Comparison of ENCODE assay signal across 20 cellular contexts in genomic region chr12:102694913-102695312, GRCh38.
DNase-seq lines count a peak whose midpoint lies in the region; ATAC-seq, FAIRE-seq and TF ChIP-seq lines count a peak whose summit lies in the region.
"Had no signal": no experiment of that assay in that cellular context is flagged by ENCODE, and none has a peak within 500 bp of the region (broad histone marks: within the 10 kb centered on the region; RNA-seq: fewer than 3 reads in every experiment).

No MANE protein-coding gene starts in this region.

- H4K20me1 ChIP-seq in H1 (replicated peaks in 1 of 2; ENCODE audit: control insufficient read depth in 1 of 2, insufficient read depth in 2 of 2, low read length in 2 of 2): no peaks in the 10 kb centered on the region

- H3K4ac ChIP-seq in H1 (replicated peaks; ENCODE audit: insufficient read length, low read depth, low read length): no peak overlapping the region

- H2BK120ac ChIP-seq in H1 (replicated peaks; ENCODE audit: low read depth, low read length): no peak overlapping the region

- H3K9ac ChIP-seq in H1 (replicated peaks in 1 of 4; ENCODE audit: extremely low read depth in 1 of 4, low read depth in 3 of 4, low read length in 3 of 4): no peak overlapping the region

- H3K23ac ChIP-seq in H1 (ENCODE audit: insufficient read length): no peak overlapping the region

- H3K36me3 ChIP-seq in H1 (ENCODE audit: control insufficient read depth in 2 of 4, insufficient read depth in 4 of 4, low read length in 3 of 4): no peaks in the 10 kb centered on the region
- no peaks in the 10 kb centered on the region for H3K36me3 ChIP-seq in stomach
- H3K36me3 ChIP-seq: HAP-1 had no signal

- FAIRE-seq in A549 (lab: Jason Lieb, UNC) (no peak), H1 (lab: Jason Lieb, UNC) (no peak)
- FAIRE-seq: HTR-8/SVneo had no signal

- DNase-seq in A549 (ENCODE audit: low read depth in 1 of 2, low spot score in 1 of 2) (no peak), HFFc6 (no peak), H1 (ENCODE audit: low read depth in 1 of 2, low spot score in 2 of 2) (no peak), stomach (peak; percentile 31), ureter (ENCODE audit: low spot score) (no peak)
- DNase-seq: 8988T; ACHN; C1 segment of cervical spinal cord; Caco-2; CD4-positive, alpha-beta memory T cell; DND-41; GF-D8; GOT3; Kasumi-1; KBM-7 had no signal

- no peak overlapping the region for H2BK12ac ChIP-seq in H1 (ENCODE audit: low read depth, low read length)

- peak overlapping the region; percentile 66; the same call in 1 of the 2 replicates for H2BK5ac ChIP-seq in H1 (ENCODE audit: low read depth, low read length)

- TF ChIP-seq RAD21 in A549 (conservative IDR thresholded peaks at IDR 0.05 in 1 of 2, IDR thresholded peaks at IDR 0.05 in 1 of 2) (no peak), H1 (IDR thresholded peaks at IDR 0.05 in 1 of 2, conservative IDR thresholded peaks at IDR 0.05 in 1 of 2; ENCODE audit: low read depth in 2 of 2, low read length in 2 of 2) (no peak)

- intact Hi-C loops in stomach (cut with DNase I; ENCODE audit: low total_unique reads): no loop called here

- 60% methylated on average over 1 of the region's 1 CpG for WGBS in A549 (ENCODE audit: missing lambda C conversion rate)
- WGBS in H1 (ENCODE audit: extremely low coverage in 1 of 2, insufficient coverage in 1 of 2, insufficient read length in 1 of 2, insufficient replicate concordance in 2 of 2, low coverage in 1 of 2, low lambda C conversion rate in 2 of 2, missing lambda C conversion rate in 1 of 2), 2 experiments: 92% methylated on average over 1 of the region's 1 CpG; no CpG with 5 or more reads in 1 of the 2 experiments
- 33 to 68% (median 45%) methylated on average over 1 of the region's 1 CpG for WGBS in stomach, 5 donors

- H4K5ac ChIP-seq in H1 (ENCODE audit: insufficient read length, low read depth, low read length): no peak overlapping the region

- peaks cover 5% of the 10 kb centered on the region for H3K36me3 Mint-ChIP-seq in HFFc6 (ENCODE audit: low read depth)
- H3K36me3 Mint-ChIP-seq: CD4-positive, alpha-beta memory T cell had no signal

- POLR2A ChIA-PET in A549 (lab: Yijun Ruan, JAX): interaction anchor here (0.7 kb wide), 1 partner anchor 819 kb away, joined by 4 read pairs; no protein-coding TSS in a partner anchor
- POLR2A ChIA-PET in H1 (lab: Charles Lee; ENCODE audit: partially characterized antibody): no interaction called here

- no peak overlapping the region for H3K14ac ChIP-seq in H1 (ENCODE audit: insufficient read length)

- H3K9me3 ChIP-seq in A549: no peaks in the 10 kb centered on the region
- no peaks in the 10 kb centered on the region for H3K9me3 ChIP-seq in H1 (ENCODE audit: insufficient read depth in 2 of 2, low read depth in 1 of 2, low read length in 1 of 2)
- no peaks in the 10 kb centered on the region for H3K9me3 ChIP-seq in stomach
- H3K9me3 ChIP-seq: HAP-1 had no signal

- H3K9me3 Mint-ChIP-seq in HFFc6: no peaks in the 10 kb centered on the region

- no peak overlapping the region for H2AK5ac ChIP-seq in H1 (ENCODE audit: low read depth, low read length)

- CTCF ChIA-PET in A549 (lab: Yijun Ruan, JAX): interaction anchor here (1.0 to 1.5 kb wide), 3 partner anchors 9 to 462 kb away, joined by 3 read pairs; no protein-coding TSS in a partner anchor
- CTCF ChIA-PET in H1 (lab: Charles Lee; ENCODE audit: partially characterized antibody): interaction anchor here (0.6 to 1.5 kb wide), 3 partner anchors 8 to 101 kb away, joined by 4 to 13 read pairs (median 4); no protein-coding TSS in a partner anchor

- H3K27ac Mint-ChIP-seq in HFFc6: peak overlapping the region; percentile 53
- H3K27ac Mint-ChIP-seq: B cell; CD4-positive, alpha-beta memory T cell had no signal

- no peak for ATAC-seq in A549
- no peak for ATAC-seq in GM18870 (IDR thresholded peaks at IDR 0.05; ENCODE audit: unreplicated experiment)
- ATAC-seq in GM18907 (IDR thresholded peaks at IDR 0.05; ENCODE audit: unreplicated experiment): no peak

- H3K4me3 Mint-ChIP-seq in HFFc6: no peak overlapping the region
- H3K4me3 Mint-ChIP-seq: B cell; CD4-positive, alpha-beta memory T cell had no signal

- no peak overlapping the region for H2AFZ ChIP-seq in H1 (ENCODE audit: low read length)

- no peak overlapping the region for H3K4me2 ChIP-seq in A549
- H3K4me2 ChIP-seq in H1 (ENCODE audit: insufficient read depth in 1 of 2, low read depth in 2 of 2, low read length in 2 of 2): no peak overlapping the region

- TF ChIP-seq POLR2A in A549 (IDR thresholded peaks at IDR 0.05; ENCODE audit: low read length) (no peak), H1 (IDR thresholded peaks at IDR 0.05; ENCODE audit: control extremely low read depth in 1 of 2, low read depth in 2 of 2, low read length in 2 of 2) (no peak), stomach (IDR thresholded peaks at IDR 0.05) (no peak)

- no peak overlapping the region for H3K27ac ChIP-seq in A549
- no peak overlapping the region for H3K27ac ChIP-seq in H1 (ENCODE audit: low read depth, low read length)
- H3K27ac ChIP-seq in stomach: peak overlapping the region in 4 of 5 donors; percentile 2 to 31 (median 16)

- peaks cover 29% of the 10 kb centered on the region for H3K4me1 Mint-ChIP-seq in HFFc6 (ENCODE audit: low read depth)
- H3K4me1 Mint-ChIP-seq: B cell; CD4-positive, alpha-beta memory T cell had no signal

- no peak overlapping the region for H3K56ac ChIP-seq in H1 (replicated peaks; ENCODE audit: insufficient read length, low read depth, low read length)

- no peak overlapping the region for H4K91ac ChIP-seq in H1 (replicated peaks; ENCODE audit: insufficient read length, low read length)

- no peak overlapping the region for H3K4me3 ChIP-seq in A549
- H3K4me3 ChIP-seq in H1 (ENCODE audit: extremely low read depth in 1 of 4, insufficient read depth in 2 of 4, low read depth in 3 of 4, low read length in 4 of 4): no peak overlapping the region
- no peak overlapping the region for H3K4me3 ChIP-seq in stomach
- H3K4me3 ChIP-seq: HAP-1 had no signal

- TF ChIP-seq EP300 in A549 (IDR thresholded peaks at IDR 0.05): no peak
- TF ChIP-seq EP300 in H1 (IDR thresholded peaks at IDR 0.05; ENCODE audit: borderline replicate concordance in 1 of 2, low read depth in 2 of 2, low read length in 2 of 2): no peak
- TF ChIP-seq EP300 in stomach (IDR thresholded peaks at IDR 0.05): no peak

- H3K27me3 Mint-ChIP-seq in HFFc6 (ENCODE audit: insufficient read depth): no peaks in the 10 kb centered on the region; the same call in 1 of the 2 replicates

- no peak overlapping the region for H2BK15ac ChIP-seq in H1 (ENCODE audit: low read length)

- H4K8ac ChIP-seq in H1 (ENCODE audit: extremely low read depth, insufficient read depth, low read length): no peak overlapping the region; the same call in 1 of the 2 replicates

- TF ChIP-seq CTCF in A549 (IDR thresholded peaks at IDR 0.05) (no peak), HFFc6 (IDR thresholded peaks at IDR 0.05) (no peak), H1 (IDR thresholded peaks at IDR 0.05; ENCODE audit: control extremely low read depth in 1 of 3, insufficient read depth in 1 of 3, low read depth in 1 of 3, low read length in 3 of 3) (no peak), stomach (IDR thresholded peaks at IDR 0.05) (no peak)

- H3K79me1 ChIP-seq in H1 (ENCODE audit: low read depth, low read length): no peaks in the 10 kb centered on the region

- no peaks in the 10 kb centered on the region; the same call in 1 of the 2 replicates for H3K23me2 ChIP-seq in H1 (ENCODE audit: low read depth, low read length)

- H3K18ac ChIP-seq in H1 (ENCODE audit: extremely low read depth, low read length): no peak overlapping the region

- H3K4me1 ChIP-seq in A549 (peaks cover 6% of the 10 kb centered on the region; the same call in 1 of the 3 replicates), H1 (replicated peaks in 1 of 4; ENCODE audit: control insufficient read depth in 3 of 4, insufficient read depth in 4 of 4, low read length in 3 of 4) (peaks cover 0 to 4% (median 2%) of the 10 kb centered on the region in 4 experiments; a peak in 1 of 7 replicates), stomach (peaks cover 0 to 10% (median 0%) of the 10 kb centered on the region in 4 donors)
- H3K4me1 ChIP-seq: HAP-1 had no signal

- H3K79me2 ChIP-seq in H1 (ENCODE audit: control insufficient read depth in 1 of 2, insufficient read depth in 2 of 2, low read length in 2 of 2): no peaks in the 10 kb centered on the region

- H2BK20ac ChIP-seq in H1 (ENCODE audit: low read length): no peak overlapping the region

- H3K27me3 ChIP-seq in H1 (replicated peaks in 1 of 4; ENCODE audit: control insufficient read depth in 3 of 4, extremely low read depth in 1 of 4, insufficient read depth in 3 of 4, low read length in 3 of 4) (no peaks in the 10 kb centered on the region), stomach (no peaks in the 10 kb centered on the region)

TF ChIP-seq in A549, 52 proteins besides CTCF, POLR2A, EP300 and RAD21 (continues in another document):
- TF ChIP-seq, protein P1, sequence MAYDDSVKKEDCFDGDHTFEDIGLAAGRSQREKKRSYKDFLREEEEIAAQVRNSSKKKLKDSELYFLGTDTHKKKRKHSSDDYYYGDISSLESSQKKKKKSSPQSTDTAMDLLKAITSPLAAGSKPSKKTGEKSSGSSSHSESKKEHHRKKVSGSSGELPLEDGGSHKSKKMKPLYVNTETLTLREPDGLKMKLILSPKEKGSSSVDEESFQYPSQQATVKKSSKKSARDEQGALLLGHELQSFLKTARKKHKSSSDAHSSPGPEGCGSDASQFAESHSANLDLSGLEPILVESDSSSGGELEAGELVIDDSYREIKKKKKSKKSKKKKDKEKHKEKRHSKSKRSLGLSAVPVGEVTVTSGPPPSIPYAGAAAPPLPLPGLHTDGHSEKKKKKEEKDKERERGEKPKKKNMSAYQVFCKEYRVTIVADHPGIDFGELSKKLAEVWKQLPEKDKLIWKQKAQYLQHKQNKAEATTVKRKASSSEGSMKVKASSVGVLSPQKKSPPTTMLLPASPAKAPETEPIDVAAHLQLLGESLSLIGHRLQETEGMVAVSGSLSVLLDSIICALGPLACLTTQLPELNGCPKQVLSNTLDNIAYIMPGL (CRISPR knock-in tag; IDR thresholded peaks at IDR 0.05; ENCODE audit: borderline replicate concordance): no peak
- TF ChIP-seq TFCP2L1 (CRISPR knock-in tag; IDR thresholded peaks at IDR 0.05): no peak

TF ChIP-seq in H1, 55 proteins besides CTCF, POLR2A, EP300 and RAD21:
- TF ChIP-seq HDAC2 (IDR thresholded peaks at IDR 0.05; ENCODE audit: borderline replicate concordance in 1 of 2, low read depth in 2 of 2, low read length in 2 of 2): no peak
- TF ChIP-seq MAFK (IDR thresholded peaks at IDR 0.05; ENCODE audit: low read depth, low read length): 0 out of 2 replicates have a peak, but pooled peaks have one; percentile 8

Comparison
In these comparisons a context has a peak if more than half of its experiments do, and no peak if none do; other contexts are left out.
1. H3K27ac ChIP-seq: peak in stomach (4 of 5); none in A549 (0 of 2) and H1 (single experiment).
2. Of the 18 proteins assayed by ChIP-seq in both H1 and A549: peak only in H1: none; only in A549: none; in both: MAFK; in neither: 17.